8 cellular contexts compared by ENCODE assay signal in genomic region chr2:191150451-191151314, GRCh38. TPM values are rescaled to one million over a fixed set of nuclear protein-coding genes. Genes with fewer than 3 reads are reported as not detected.
A peak's percentile ranks its signal among the peaks of the same experiment; 100 is the strongest.
DNase-seq lines count a peak whose midpoint lies in the region; ATAC-seq and TF ChIP-seq lines count a peak whose summit lies in the region.

Gene STAT4, minus strand, starts transcription at chr2:191150994. Its CDS starts 2,791 bp downstream, at chr2:191148203.

- intact Hi-C loops in PC-3 (cut with micrococcal nuclease) (loop anchor here (10.0 kb wide), 1 partner anchor 366 kb away; no protein-coding TSS in a partner anchor), Right ventricle myocardium superior (cut with DNase I) (loop anchor here (5.0 kb wide), 1 partner anchor 98 kb away; no protein-coding TSS in a partner anchor), prostate gland (cut with DNase I) (loop anchor here (5.0 kb wide), 1 partner anchor 98 kb away; no protein-coding TSS in a partner anchor), uterus (cut with DNase I; ENCODE audit: low total_unique reads) (no loop called here)

- H3K27me3 ChIP-seq in PC-3 (ENCODE audit: low read length) (no peaks in the 10 kb centered on the region), prostate gland (replicated peaks; ENCODE audit: insufficient read depth) (no peaks in the 10 kb centered on the region), uterus (no peaks in the 10 kb centered on the region)

- BruUV-seq in PC-3 (replicated peaks; lab: Mats Ljungman, UMichigan), result no TSS peak

- TF ChIP-seq POLR2A in prostate gland (IDR thresholded peaks at IDR 0.05), result no peak
- TF ChIP-seq POLR2A in uterus (IDR thresholded peaks at IDR 0.05), result no peak

- no peaks in the 10 kb centered on the region for H3F3A ChIP-seq in PC-3 (ENCODE audit: low read length, unreplicated experiment)

- 4% methylated on average over 35 of the region's 39 CpGs for WGBS in prostate gland

- H3K36me3 ChIP-seq in PC-3 (ENCODE audit: low read depth, low read length) (no peaks in the 10 kb centered on the region), prostate gland (no peaks in the 10 kb centered on the region), uterus (no peaks in the 10 kb centered on the region)

- H4K20me1 ChIP-seq in PC-3 (ENCODE audit: low read length), result no peaks in the 10 kb centered on the region

- no peaks in the 10 kb centered on the region for H3K9me2 ChIP-seq in PC-3 (replicated peaks; ENCODE audit: low read length)

- peak within 1 kb of the TSS; percentile 11; the same call in 1 of the 2 replicates for H3K9ac ChIP-seq in PC-3 (ENCODE audit: low read length)

- POLR2A ChIA-PET in PC-3 (lab: Charles Lee; ENCODE audit: unreplicated experiment), result interaction anchor here (0.6 to 0.7 kb wide), 2 partner anchors 103 to 141 kb away, joined by 3 to 4 read pairs; no protein-coding TSS in a partner anchor

- no peak within 1 kb of the TSS for H3K27ac ChIP-seq in PC-3 (ENCODE audit: low read length)
- peak within 1 kb of the TSS in 1 of 2 donors; percentile 16 for H3K27ac ChIP-seq in prostate gland
- no peak within 1 kb of the TSS for H3K27ac ChIP-seq in uterus

- H3K4me1 ChIP-seq in PC-3 (ENCODE audit: insufficient read depth, low read length), result peaks cover 5% of the 10 kb centered on the region; the same call in 1 of the 2 replicates
- no peaks in the 10 kb centered on the region for H3K4me1 ChIP-seq in prostate gland (replicated peaks)
- H3K4me1 ChIP-seq in uterus, result no peaks in the 10 kb centered on the region

- no peaks in the 10 kb centered on the region for H3K79me2 ChIP-seq in PC-3 (ENCODE audit: low read length)

- TF ChIP-seq CTCF in PC-3 (conservative IDR thresholded peaks at IDR 0.05; ENCODE audit: low read depth, low read length), result no peak
- TF ChIP-seq CTCF in prostate gland (IDR thresholded peaks at IDR 0.05), result no peak
- no peak for TF ChIP-seq CTCF in uterus (IDR thresholded peaks at IDR 0.05)

- H3K4me3 ChIP-seq in PC-3 (ENCODE audit: low read length), result peak within 1 kb of the TSS; percentile 71
- H3K4me3 ChIP-seq in prostate gland, result peak within 1 kb of the TSS; percentile 28
- H3K4me3 ChIP-seq in uterus, result peak within 1 kb of the TSS; percentile 24 to 29

- ATAC-seq in HG02970 (IDR thresholded peaks at IDR 0.05; ENCODE audit: low FRiP score, unreplicated experiment) (peak; percentile 75), PC-3 (peak; percentile 77), Right ventricle myocardium superior (ENCODE audit: poor library complexity) (peak; percentile 59)

- peak; percentile 31 for DNase-seq in DMS153 treated with DMSO at 0.1 percent for 48 hours (lab: John Stamatoyannopoulos, UW; ENCODE audit: unreplicated experiment)
- DNase-seq in DMS153 (lab: John Stamatoyannopoulos, UW), result no peak
- peak; percentile 57 for DNase-seq in PC-3
- DNase-seq in activated effector memory CD4-positive, alpha-beta T cell treated with Interleukin-2 at 50 U/mL for 16 hours, result peak; percentile 68
- peak; percentile 49 for DNase-seq in Right ventricle myocardium superior
- DNase-seq in prostate gland (ENCODE audit: low spot score), result peak; percentile 16
- peak; percentile 24 to 29 for DNase-seq in uterus

- H3K4me2 ChIP-seq in PC-3 (ENCODE audit: low read length), result peak within 1 kb of the TSS; percentile 88

- H3K9me3 ChIP-seq in PC-3 (ENCODE audit: low read length) (no peaks in the 10 kb centered on the region), prostate gland (no peaks in the 10 kb centered on the region), uterus (no peaks in the 10 kb centered on the region)

- peak within 1 kb of the TSS; percentile 97 for H2AFZ ChIP-seq in PC-3 (ENCODE audit: low read length)

- CTCF ChIA-PET in PC-3 (lab: Charles Lee), result interaction anchor here (0.6 to 1.4 kb wide), 2 partner anchors 98 to 215 kb away, joined by 4 to 5 read pairs; no protein-coding TSS in a partner anchor

RNA-seq across cellular contexts. Expression of gene STAT4, which starts in this region (rescaled TPM):
- total RNA-seq in PC-3 (2014; rRNA removed) (1.6 and 2.2 TPM in 2 replicates), Right ventricle myocardium superior (0.70 TPM), prostate gland (1 to 10 TPM in 1 of 2 donors, under 1 TPM in 1; 0.41 to 8.8 TPM), uterus (1 to 10 TPM in 2 of 4 donors, under 1 TPM in 1, not detected in 1; 0.51 to 4.8 (median 2.3) TPM)

Comparison
In these comparisons a context has a peak if more than half of its experiments do, and no peak if none do; other contexts are left out.
1. Peak in DNase-seq and ATAC-seq in Right ventricle myocardium superior; RNA of the gene not detected or under 1 TPM.